In genomic region chr7:137774793-137775201, GRCh38 we compare ENCODE assay signal across 1 cellular context.
TF ChIP-seq lines count a peak whose summit lies in the region.

No MANE protein-coding gene starts in this region.

TF ChIP-seq in IMR-90, 13 proteins besides CTCF, POLR2A, EP300 and RAD21 (continued from another document):
- TF ChIP-seq USF2 (IDR thresholded peaks at IDR 0.05; ENCODE audit: low read depth, low read length) (no peak), FOS (IDR thresholded peaks at IDR 0.05; ENCODE audit: low read depth, low read length) (0 out of 2 replicates have a peak, but pooled peaks have one; percentile 11), MXI1 (IDR thresholded peaks at IDR 0.05; ENCODE audit: borderline replicate concordance, low read depth, low read length) (no peak), MAZ (IDR thresholded peaks at IDR 0.05; ENCODE audit: borderline replicate concordance, low read depth, low read length) (no peak)
